Comparison of ENCODE assay signal across 20 cellular contexts in genomic region chr7:41275255-41275654, GRCh38.
A peak's percentile ranks its signal among the peaks of the same experiment; 100 is the strongest.
DNase-seq lines count a peak whose midpoint lies in the region; ATAC-seq, FAIRE-seq and TF ChIP-seq lines count a peak whose summit lies in the region.
"Had no signal": no experiment of that assay in that cellular context is flagged by ENCODE, and none has a peak within 500 bp of the region (broad histone marks: within the 10 kb centered on the region; RNA-seq: fewer than 3 reads in every experiment).

No MANE protein-coding gene starts in this region.

- no peak overlapping the region for H3K4me3 Mint-ChIP-seq in neural progenitor cell
- H3K4me3 Mint-ChIP-seq in CD4-positive, alpha-beta T cell: no peak overlapping the region
- H3K4me3 Mint-ChIP-seq: CD8-positive, alpha-beta T cell; HFFc6 had no signal

- H2BK20ac ChIP-seq in H1 (ENCODE audit: low read length): no peak overlapping the region

- no peak overlapping the region for H3K23ac ChIP-seq in H1 (ENCODE audit: insufficient read length)

- no peak overlapping the region for H3K18ac ChIP-seq in H1 (ENCODE audit: extremely low read depth, low read length)

- H3K4me2 ChIP-seq in H1 (ENCODE audit: insufficient read depth in 1 of 2, low read depth in 2 of 2, low read length in 2 of 2) (no peak overlapping the region), neural progenitor cell (no peak overlapping the region)

- no peaks in the 10 kb centered on the region for H3F3A ChIP-seq in neural progenitor cell (ENCODE audit: low read depth)

- H3K14ac ChIP-seq in H1 (ENCODE audit: insufficient read length): no peak overlapping the region

- CTCF ChIA-PET in H1 (lab: Charles Lee; ENCODE audit: partially characterized antibody): no interaction called here
- CTCF ChIA-PET in CD4-positive, alpha-beta T cell (lab: Charles Lee): no interaction called here

- no peak for ATAC-seq in HG03135 (IDR thresholded peaks at IDR 0.05; ENCODE audit: unreplicated experiment)
- ATAC-seq in CD4-positive, alpha-beta T cell (ENCODE audit: poor library complexity): no peak
- ATAC-seq: CD8-positive, alpha-beta T cell had no signal

- H3K27me3 Mint-ChIP-seq in neural progenitor cell (ENCODE audit: insufficient read depth, low read depth): no peaks in the 10 kb centered on the region
- H3K27me3 Mint-ChIP-seq in CD4-positive, alpha-beta T cell: no peaks in the 10 kb centered on the region

- no peak overlapping the region for H2BK15ac ChIP-seq in H1 (ENCODE audit: low read length)

- no peak overlapping the region for H2BK120ac ChIP-seq in H1 (replicated peaks; ENCODE audit: low read depth, low read length)

- H2BK12ac ChIP-seq in H1 (ENCODE audit: low read depth, low read length): no peak overlapping the region

- no peaks in the 10 kb centered on the region; the same call in 1 of the 2 replicates for H3K23me2 ChIP-seq in H1 (ENCODE audit: low read depth, low read length)

- H4K20me1 ChIP-seq in H1 (replicated peaks in 1 of 2; ENCODE audit: control insufficient read depth in 1 of 2, insufficient read depth in 2 of 2, low read length in 2 of 2) (no peaks in the 10 kb centered on the region), neural progenitor cell (ENCODE audit: low read depth) (no peaks in the 10 kb centered on the region)

- peaks cover 4% of the 10 kb centered on the region for H3K4me1 Mint-ChIP-seq in neural progenitor cell
- H3K4me1 Mint-ChIP-seq in CD4-positive, alpha-beta T cell (ENCODE audit: low read depth): no peaks in the 10 kb centered on the region

- no peaks in the 10 kb centered on the region for H3K9me3 Mint-ChIP-seq in neural progenitor cell
- no peaks in the 10 kb centered on the region for H3K9me3 Mint-ChIP-seq in CD4-positive, alpha-beta T cell
- H3K9me3 Mint-ChIP-seq: HFFc6 had no signal

- FAIRE-seq in H1 (lab: Jason Lieb, UNC): no peak
- FAIRE-seq: GM12892, H54 had no signal

- no peaks in the 10 kb centered on the region for H3K79me1 ChIP-seq in H1 (ENCODE audit: low read depth, low read length)

- H3K9ac ChIP-seq in H1 (replicated peaks in 1 of 4; ENCODE audit: extremely low read depth in 1 of 4, low read depth in 3 of 4, low read length in 3 of 4) (no peak overlapping the region), neural progenitor cell (no peak overlapping the region)
- H3K9ac ChIP-seq: GM23248 had no signal

- no peak overlapping the region for H3K4ac ChIP-seq in H1 (replicated peaks; ENCODE audit: insufficient read length, low read depth, low read length)

- TF ChIP-seq EP300 in H1 (IDR thresholded peaks at IDR 0.05; ENCODE audit: borderline replicate concordance in 1 of 2, low read depth in 2 of 2, low read length in 2 of 2): no peak

- no peak overlapping the region; the same call in 1 of the 2 replicates for H3K27ac ChIP-seq in H1 (ENCODE audit: low read depth, low read length)
- H3K27ac ChIP-seq in neural progenitor cell: no peak overlapping the region
- no peak overlapping the region for H3K27ac ChIP-seq in CD4-positive, alpha-beta T cell (ENCODE audit: low read depth, low read length)
- H3K27ac ChIP-seq: GM23248 had no signal

- no peaks in the 10 kb centered on the region for H3K27me3 ChIP-seq in H1 (replicated peaks in 1 of 4; ENCODE audit: control insufficient read depth in 3 of 4, extremely low read depth in 1 of 4, insufficient read depth in 3 of 4, low read length in 3 of 4)
- H3K27me3 ChIP-seq in neural progenitor cell: no peaks in the 10 kb centered on the region
- no peaks in the 10 kb centered on the region for H3K27me3 ChIP-seq in CD4-positive, alpha-beta T cell (ENCODE audit: control insufficient read depth, insufficient read depth, low read length)

- no peaks in the 10 kb centered on the region for H3K36me3 Mint-ChIP-seq in neural progenitor cell
- no peaks in the 10 kb centered on the region for H3K36me3 Mint-ChIP-seq in CD4-positive, alpha-beta T cell (ENCODE audit: low read depth)
- H3K36me3 Mint-ChIP-seq: CD8-positive, alpha-beta T cell had no signal

- H3K27ac Mint-ChIP-seq in neural progenitor cell: no peak overlapping the region
- H3K27ac Mint-ChIP-seq in CD4-positive, alpha-beta T cell: no peak overlapping the region
- H3K27ac Mint-ChIP-seq: CD8-positive, alpha-beta T cell; HFFc6 had no signal

- TF ChIP-seq RAD21 in H1 (IDR thresholded peaks at IDR 0.05 in 1 of 2, conservative IDR thresholded peaks at IDR 0.05 in 1 of 2; ENCODE audit: low read depth in 2 of 2, low read length in 2 of 2): no peak

- 94% methylated on average over 9 of the region's 9 CpGs; no CpG with 5 or more reads in 1 of the 2 experiments for WGBS in H1 (ENCODE audit: extremely low coverage in 1 of 2, insufficient coverage in 1 of 2, insufficient read length in 1 of 2, insufficient replicate concordance in 2 of 2, low coverage in 1 of 2, low lambda C conversion rate in 2 of 2, missing lambda C conversion rate in 1 of 2), 2 experiments

- H4K91ac ChIP-seq in H1 (replicated peaks; ENCODE audit: insufficient read length, low read length): no peak overlapping the region

- POLR2A ChIA-PET in H1 (lab: Charles Lee; ENCODE audit: partially characterized antibody): no interaction called here
- POLR2A ChIA-PET in CD4-positive, alpha-beta T cell (lab: Charles Lee): no interaction called here

- no peak overlapping the region for H2BK5ac ChIP-seq in H1 (ENCODE audit: low read depth, low read length)

- H4K5ac ChIP-seq in H1 (ENCODE audit: insufficient read length, low read depth, low read length): no peak overlapping the region

- no peak overlapping the region for H3K56ac ChIP-seq in H1 (replicated peaks; ENCODE audit: insufficient read length, low read depth, low read length)

- intact Hi-C loops in CD4-positive, alpha-beta T cell (cut with DNase I, micrococcal nuclease): no loop called here

- no peaks in the 10 kb centered on the region for H3K4me1 ChIP-seq in H1 (replicated peaks in 1 of 4; ENCODE audit: control insufficient read depth in 3 of 4, insufficient read depth in 4 of 4, low read length in 3 of 4)
- H3K4me1 ChIP-seq in neural progenitor cell: peaks cover 5% of the 10 kb centered on the region
- H3K4me1 ChIP-seq: Caco-2, HAP-1 had no signal

- no peak for TF ChIP-seq CTCF in H1 (IDR thresholded peaks at IDR 0.05; ENCODE audit: control extremely low read depth in 1 of 3, insufficient read depth in 1 of 3, low read depth in 1 of 3, low read length in 3 of 3)
- TF ChIP-seq CTCF in neural progenitor cell (IDR thresholded peaks at IDR 0.05): no peak
- TF ChIP-seq CTCF in CD4-positive, alpha-beta T cell (IDR thresholded peaks at IDR 0.05): no peak

- H3K79me2 ChIP-seq in H1 (ENCODE audit: control insufficient read depth in 1 of 2, insufficient read depth in 2 of 2, low read length in 2 of 2) (no peaks in the 10 kb centered on the region), neural progenitor cell (ENCODE audit: low read depth) (no peaks in the 10 kb centered on the region)

- TF ChIP-seq POLR2A in H1 (IDR thresholded peaks at IDR 0.05; ENCODE audit: control extremely low read depth in 1 of 2, low read depth in 2 of 2, low read length in 2 of 2): no peak

- peak; percentile 92 for DNase-seq in NCI-H1694 (lab: John Stamatoyannopoulos, UW)
- DNase-seq in NCI-H2171 (lab: John Stamatoyannopoulos, UW): peak; percentile 10
- no peak for DNase-seq in H1 (ENCODE audit: low read depth in 1 of 2, low spot score in 2 of 2)
- peak; percentile 24 for DNase-seq in neural progenitor cell (ENCODE audit: low spot score)
- DNase-seq in iPS-NIHi7 (ENCODE audit: extremely low spot score): no peak
- DNase-seq in CD4-positive, alpha-beta T cell: no peak
- no peak for DNase-seq in SW480 (ENCODE audit: low spot score)
- DNase-seq: 8988T; C1 segment of cervical spinal cord; Caco-2; CD8-positive, alpha-beta T cell; DMS53; DMS79 treated with DMSO at 0.1 percent for 48 hours; GF-D8; GM23248; HFFc6 had no signal

- H4K8ac ChIP-seq in H1 (ENCODE audit: extremely low read depth, insufficient read depth, low read length): peak overlapping the region; percentile 7; the same call in 1 of the 2 replicates

- H3K4me3 ChIP-seq in H1 (ENCODE audit: extremely low read depth in 1 of 4, insufficient read depth in 2 of 4, low read depth in 3 of 4, low read length in 4 of 4): no peak overlapping the region
- no peak overlapping the region for H3K4me3 ChIP-seq in neural progenitor cell
- H3K4me3 ChIP-seq: GM23248, HAP-1 had no signal

- H2AFZ ChIP-seq in H1 (ENCODE audit: low read length) (no peak overlapping the region), neural progenitor cell (replicated peaks) (no peak overlapping the region)
- H2AFZ ChIP-seq: GM23248 had no signal

- H3K9me3 ChIP-seq in H1 (ENCODE audit: insufficient read depth in 2 of 2, low read depth in 1 of 2, low read length in 1 of 2) (no peaks in the 10 kb centered on the region), neural progenitor cell (ENCODE audit: low read depth) (no peaks in the 10 kb centered on the region)
- no peaks in the 10 kb centered on the region for H3K9me3 ChIP-seq in CD4-positive, alpha-beta T cell (ENCODE audit: control insufficient read depth, low read length)
- H3K9me3 ChIP-seq: Caco-2, HAP-1 had no signal

- H2AK5ac ChIP-seq in H1 (ENCODE audit: low read depth, low read length): no peak overlapping the region

- H3K36me3 ChIP-seq in H1 (ENCODE audit: control insufficient read depth in 2 of 4, insufficient read depth in 4 of 4, low read length in 3 of 4) (no peaks in the 10 kb centered on the region), neural progenitor cell (no peaks in the 10 kb centered on the region)
- H3K36me3 ChIP-seq: HAP-1 had no signal

TF ChIP-seq in H1, 55 proteins besides CTCF, POLR2A, EP300 and RAD21 (continues in another document):
- TF ChIP-seq KDM5A (IDR thresholded peaks at IDR 0.05; ENCODE audit: low read length): no peak
- no peak for TF ChIP-seq GTF2F1 (IDR thresholded peaks at IDR 0.05; ENCODE audit: borderline replicate concordance, low read depth, low read length)
- no peak for TF ChIP-seq KDM4A (IDR thresholded peaks at IDR 0.05; ENCODE audit: low read depth, low read length, severe bottlenecking)
- TF ChIP-seq SIX5 (IDR thresholded peaks at IDR 0.05; ENCODE audit: low read depth, low read length): no peak
- TF ChIP-seq RBBP5 (IDR thresholded peaks at IDR 0.05; ENCODE audit: borderline replicate concordance, low read depth, low read length): no peak
- no peak for TF ChIP-seq SP1 (IDR thresholded peaks at IDR 0.05; ENCODE audit: low read depth, low read length)
- no peak for TF ChIP-seq BACH1 (IDR thresholded peaks at IDR 0.05; ENCODE audit: low read length)
- TF ChIP-seq CHD1 (IDR thresholded peaks at IDR 0.05; ENCODE audit: low read depth, low read length): no peak
- TF ChIP-seq, protein P1, sequence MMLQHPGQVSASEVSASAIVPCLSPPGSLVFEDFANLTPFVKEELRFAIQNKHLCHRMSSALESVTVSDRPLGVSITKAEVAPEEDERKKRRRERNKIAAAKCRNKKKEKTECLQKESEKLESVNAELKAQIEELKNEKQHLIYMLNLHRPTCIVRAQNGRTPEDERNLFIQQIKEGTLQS (IDR thresholded peaks at IDR 0.05; ENCODE audit: insufficient read depth, low read depth, low read length): no peak
- no peak for TF ChIP-seq JUND (IDR thresholded peaks at IDR 0.05; ENCODE audit: low read length)
- TF ChIP-seq RFX5 (IDR thresholded peaks at IDR 0.05; ENCODE audit: borderline replicate concordance, low read depth, low read length): no peak
- TF ChIP-seq GABPA (IDR thresholded peaks at IDR 0.05; ENCODE audit: borderline replicate concordance, insufficient read depth, low read length): no peak
- TF ChIP-seq SRF (IDR thresholded peaks at IDR 0.05; ENCODE audit: low read depth, low read length): no peak

Comparison
In these comparisons a context has a peak if more than half of its experiments do, and no peak if none do; other contexts are left out.
1. DNase-seq: peak in NCI-H1694 (single experiment), NCI-H2171 (single experiment) and neural progenitor cell (single experiment); none in H1 (0 of 2), iPS-NIHi7 (single experiment), CD4-positive, alpha-beta T cell (0 of 10) and SW480 (single experiment).